In the genomic region with DNA sequence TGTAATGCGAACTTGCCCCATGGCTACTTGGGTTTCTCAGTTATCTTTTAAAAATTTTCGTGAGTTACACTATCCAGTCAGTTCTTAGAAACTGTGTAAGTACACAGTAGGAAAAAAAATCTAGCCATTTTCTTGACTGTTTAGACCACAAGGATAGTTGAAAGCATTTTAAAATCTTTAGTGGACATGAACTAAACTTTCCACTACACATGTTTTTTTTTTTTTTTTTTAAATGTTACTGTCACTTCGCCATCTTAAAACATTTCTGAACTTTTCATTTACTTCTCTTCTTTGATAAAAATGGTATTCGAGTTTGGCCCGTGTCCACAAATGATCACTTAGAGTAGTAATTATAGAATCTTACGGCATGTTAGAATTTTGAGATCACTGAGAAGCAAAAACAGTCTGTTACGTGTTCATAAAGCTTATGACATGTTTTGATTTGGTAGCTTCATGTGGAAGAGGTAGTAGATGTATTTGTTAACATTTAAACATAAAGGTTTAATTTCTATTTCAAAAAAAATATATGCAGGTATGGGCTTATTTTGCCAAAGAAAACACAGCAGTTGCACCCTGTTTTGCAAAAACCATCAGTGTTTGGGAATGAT, we compare ENCODE assay signal across 8 cellular contexts. TPM values are rescaled to one million over a fixed set of nuclear protein-coding genes. Genes with fewer than 3 reads are reported as not detected.
DNase-seq lines count a peak whose midpoint lies in the region; ATAC-seq and TF ChIP-seq lines count a peak whose summit lies in the region.

No MANE protein-coding gene starts in this region.

- H2BK5ac ChIP-seq in mesendoderm (ENCODE audit: low read length) = no peak overlapping the region

- peak overlapping the region; percentile 28 for H2AK5ac ChIP-seq in mesendoderm (ENCODE audit: low read length)

- H3K27me3 Mint-ChIP-seq in stimulated activated naive CD8-positive, alpha-beta T cell treated with anti-CD3 and anti-CD28 coated beads, Interleukin-15, Interleukin-2, amounts not matched to agents 100 ng/mL and 50 ng/mL, for 24 hours = no peaks in the 10 kb centered on the region

- peaks cover 66% of the 10 kb centered on the region for H3K4me1 Mint-ChIP-seq in stimulated activated naive CD8-positive, alpha-beta T cell treated with anti-CD3 and anti-CD28 coated beads, Interleukin-15, Interleukin-2, amounts not matched to agents 100 ng/mL and 50 ng/mL, for 24 hours (ENCODE audit: low read depth)

- no peaks in the 10 kb centered on the region for H3K9me3 ChIP-seq in aorta (ENCODE audit: control insufficient read depth, low read length)

- H3K27ac ChIP-seq in brain microvascular endothelial cell (peak overlapping the region; percentile 97), mesendoderm (ENCODE audit: low read depth, low read length) (no peak overlapping the region), aorta (ENCODE audit: low read depth in 1 of 2, low read length in 2 of 2) (peak overlapping the region; percentile 91 to 100)

- intact Hi-C loops in aorta (cut with DNase I) = loop anchor here in 1 of 2 donors (5.0 kb wide), 1 partner anchor 360 kb away; the partner anchor contains the start of gene GOSR1

- TF ChIP-seq CTCF in brain microvascular endothelial cell (IDR thresholded peaks at IDR 0.05; ENCODE audit: low read depth, low read length, missing control alignments) = no peak

- WGBS in mesendoderm (ENCODE audit: extremely low coverage, insufficient coverage, low lambda C conversion rate) = no CpG with 5 or more reads among the region's 7 CpGs
- 3 to 4% methylated on average over 7 of the region's 7 CpGs for WGBS in aorta, 2 donors

- H3K4me1 ChIP-seq in mesendoderm (ENCODE audit: control insufficient read depth, low read depth, low read length) (no peaks in the 10 kb centered on the region), aorta (ENCODE audit: control insufficient read depth in 1 of 2, insufficient read depth in 2 of 2, low read length in 2 of 2) (no peaks in the 10 kb centered on the region)

- H3K56ac ChIP-seq in mesendoderm (ENCODE audit: low read length) = peak overlapping the region; percentile 85

- ATAC-seq in stimulated activated naive CD8-positive, alpha-beta T cell treated with anti-CD3 and anti-CD28 coated beads, Interleukin-15, Interleukin-2, amounts not matched to agents 100 U/mL and 50 U/mL, for 24 hours = no peak
- ATAC-seq in aorta (ENCODE audit: low FRiP score) = no peak
- no peak for ATAC-seq in GM19452 (IDR thresholded peaks at IDR 0.05; ENCODE audit: unreplicated experiment)

- H3K27me3 ChIP-seq in brain microvascular endothelial cell (replicated peaks) (no peaks in the 10 kb centered on the region), mesendoderm (ENCODE audit: insufficient read depth, low read length, poor library complexity) (no peaks in the 10 kb centered on the region), aorta (ENCODE audit: control insufficient read depth in 1 of 2, insufficient read depth in 2 of 2, low read length in 1 of 2) (no peaks in the 10 kb centered on the region)

- no peaks in the 10 kb centered on the region for H3K9me3 Mint-ChIP-seq in stimulated activated naive CD8-positive, alpha-beta T cell treated with anti-CD3 and anti-CD28 coated beads, Interleukin-15, Interleukin-2, amounts not matched to agents 100 ng/mL and 50 ng/mL, for 24 hours

- H3K4me3 ChIP-seq in brain microvascular endothelial cell (ENCODE audit: low read depth, low read length) = peak overlapping the region; percentile 77
- peak overlapping the region; percentile 57 for H3K4me3 ChIP-seq in mesendoderm (ENCODE audit: low read length)
- peak overlapping the region; percentile 85 to 100 for H3K4me3 ChIP-seq in aorta (ENCODE audit: low read length in 2 of 2)

- peaks cover 46% of the 10 kb centered on the region for H3K36me3 Mint-ChIP-seq in stimulated activated naive CD8-positive, alpha-beta T cell treated with anti-CD3 and anti-CD28 coated beads, Interleukin-15, Interleukin-2, amounts not matched to agents 100 ng/mL and 50 ng/mL, for 24 hours (ENCODE audit: low read depth)

- in situ Hi-C loops in brain microvascular endothelial cell (cut with HindIII; ENCODE audit: low pct_ligation_motif_present, low sequenced_read_pairs) = no loop called here

- peak overlapping the region; percentile 100 for H3K27ac Mint-ChIP-seq in stimulated activated naive CD8-positive, alpha-beta T cell treated with anti-CD3 and anti-CD28 coated beads, Interleukin-15, Interleukin-2, amounts not matched to agents 100 ng/mL and 50 ng/mL, for 24 hours

- peak overlapping the region; percentile 80 for H3K4me2 ChIP-seq in mesendoderm (ENCODE audit: low read length)

- no peak overlapping the region for H3K4ac ChIP-seq in mesendoderm (ENCODE audit: low read depth, low read length)

- H3K36me3 ChIP-seq in brain microvascular endothelial cell (replicated peaks) (peaks cover 3% of the 10 kb centered on the region), mesendoderm (ENCODE audit: control insufficient read depth, insufficient read depth, low read length) (no peaks in the 10 kb centered on the region), aorta (ENCODE audit: control insufficient read depth in 1 of 2, insufficient read depth in 2 of 2, low read length in 1 of 2) (no peaks in the 10 kb centered on the region)

- H3K9ac ChIP-seq in mesendoderm (ENCODE audit: low read length) = peak overlapping the region; percentile 78

- peaks cover 14% of the 10 kb centered on the region for H3K79me2 ChIP-seq in mesendoderm (ENCODE audit: control insufficient read depth, insufficient read depth, low read length)

- no peak overlapping the region for H3K18ac ChIP-seq in mesendoderm (ENCODE audit: low read length)

- no peaks in the 10 kb centered on the region for H3K79me1 ChIP-seq in mesendoderm (ENCODE audit: low read length)

- H3K23ac ChIP-seq in mesendoderm (ENCODE audit: low read length) = no peak overlapping the region

- H4K8ac ChIP-seq in mesendoderm (ENCODE audit: low read depth, low read length) = no peak overlapping the region

- DNase-seq in stimulated activated naive CD8-positive, alpha-beta T cell treated with anti-CD3 and anti-CD28 coated beads, Interleukin-15, Interleukin-2, amounts not matched to agents 100 U/mL and 50 U/mL, for 24 hours = no peak
- DNase-seq in brain microvascular endothelial cell (no peak), mesendoderm (no peak), aorta (no peak), NCI-H748 treated with DMSO at 0.1 percent for 48 hours (lab: John Stamatoyannopoulos, UW) (no peak)
- DNase-seq in effector CD4-positive, alpha-beta T cell = no peak

- no peak overlapping the region for H4K5ac ChIP-seq in mesendoderm (ENCODE audit: low read length)

- peak overlapping the region; percentile 100 for H3K4me3 Mint-ChIP-seq in stimulated activated naive CD8-positive, alpha-beta T cell treated with anti-CD3 and anti-CD28 coated beads, Interleukin-15, Interleukin-2, amounts not matched to agents 100 ng/mL and 50 ng/mL, for 24 hours

- H2BK120ac ChIP-seq in mesendoderm (ENCODE audit: low read depth, low read length) = no peak overlapping the region

- no peak overlapping the region for H2BK15ac ChIP-seq in mesendoderm (replicated peaks; ENCODE audit: low read depth)

RNA-seq across cellular contexts. Expression of gene NSRP1, which starts 1.0 kb away (rescaled TPM):
- polyA plus RNA-seq in mesendoderm (2013, experiment 1 of 2) = 68.7 TPM
- 72.4 TPM for polyA plus RNA-seq in mesendoderm (2013, experiment 2 of 2)
- total RNA-seq in aorta = 10 to 100 TPM; 59.9 to 60.0 TPM
- polyA plus RNA-seq in aorta = 10 to 100 TPM; 39.5 to 91.9 TPM
